ENCODE assay signal across 8 cellular contexts in the genomic region with DNA sequence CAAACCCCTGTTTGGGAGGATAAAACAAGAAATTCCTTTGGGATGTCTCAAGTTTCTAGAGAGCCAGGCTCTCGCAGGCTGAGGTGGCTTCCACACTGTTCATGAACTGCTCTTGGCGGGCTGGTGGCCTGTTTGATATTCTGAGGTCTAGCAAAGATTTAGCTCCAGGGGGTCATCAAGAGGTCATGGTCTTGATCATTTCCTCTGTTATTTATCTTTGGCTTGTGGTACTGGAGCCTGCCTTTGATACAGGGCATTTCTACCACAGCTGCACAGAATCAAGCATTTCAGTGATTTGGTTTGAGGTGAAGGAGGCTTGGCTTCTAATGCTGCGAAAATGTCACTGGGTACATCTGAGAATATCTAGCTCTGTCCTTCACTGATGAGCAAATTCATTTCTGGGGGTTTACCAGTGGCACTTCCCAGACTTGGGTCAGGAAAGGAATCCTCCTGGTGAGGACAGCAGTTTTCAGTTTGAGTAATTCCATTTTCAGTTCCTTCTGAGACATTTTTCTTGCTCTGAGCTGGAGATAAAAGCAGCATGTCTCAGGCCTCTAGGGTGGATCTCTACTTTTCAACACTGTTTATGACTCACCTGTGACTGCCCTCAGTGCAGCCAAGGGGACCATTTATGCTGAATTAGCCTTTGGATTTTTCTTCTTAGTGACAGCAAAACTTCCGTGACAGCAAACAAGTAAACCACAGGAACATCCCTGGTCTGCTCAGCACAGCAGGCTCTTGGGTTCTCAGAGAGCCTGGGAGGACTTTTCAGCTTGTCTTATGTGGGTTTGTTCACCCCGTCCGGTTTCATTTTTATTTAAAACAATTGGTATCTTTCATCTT.
A peak's percentile ranks its signal among the peaks of the same experiment; 100 is the strongest.
DNase-seq lines count a peak whose midpoint lies in the region; ATAC-seq and TF ChIP-seq lines count a peak whose summit lies in the region.

No MANE protein-coding gene starts in this region.

- no peak overlapping the region for H3K4me3 ChIP-seq in AG10803 (ENCODE audit: low read length)

- ATAC-seq in GM19035 (IDR thresholded peaks at IDR 0.05; ENCODE audit: unreplicated experiment) (peak; percentile 85), HG03135 (IDR thresholded peaks at IDR 0.05; ENCODE audit: unreplicated experiment) (peak; percentile 88), esophagus mucosa (peak; percentile 85)

- no peak for TF ChIP-seq CTCF in AG10803 (conservative IDR thresholded peaks at IDR 0.05; ENCODE audit: low read length)

- DNase-seq in AG10803 (ENCODE audit: low read depth) (peak; percentile 69), T-helper 9 cell (peak; percentile 7), D341Med (ENCODE audit: low spot score) (no peak), AML-193 (lab: John Stamatoyannopoulos, UW) (no peak)
- peak; percentile 55 for DNase-seq in stimulated activated CD4-positive, alpha-beta T cell treated with anti-CD3 and anti-CD28 coated beads, Interleukin-4, amount 100 ng/mL, for 24 hours

Comparison
In these comparisons a context has a peak if more than half of its experiments do, and no peak if none do; other contexts are left out.
1. DNase-seq: peak in AG10803 (single experiment), T-helper 9 cell (single experiment) and stimulated activated CD4-positive, alpha-beta T cell treated with anti-CD3 and anti-CD28 coated beads, Interleukin-4, amount 100 ng/mL, for 24 hours (single experiment); none in D341Med (single experiment) and AML-193 (0 of 2).
2. Peak in every context shown above with its lines, with median percentiles within 50 percentile points of each other: ATAC-seq.